Comparison of ENCODE assay signal across 8 cellular contexts in the genomic region with DNA sequence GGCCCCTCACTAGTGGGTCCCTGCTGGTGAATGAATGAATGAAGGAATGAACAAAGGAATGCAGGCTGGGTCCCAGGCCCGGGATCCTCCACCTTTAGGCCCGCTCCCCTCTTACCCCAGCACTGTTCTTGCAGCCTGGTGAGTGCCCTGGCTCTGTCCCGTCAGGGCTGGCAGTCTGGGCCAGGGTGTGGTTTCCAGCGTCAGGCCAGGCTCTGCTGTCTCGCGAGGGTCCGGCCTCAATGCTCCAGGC. TPM values are rescaled to one million over a fixed set of nuclear protein-coding genes. Genes with fewer than 3 reads are reported as not detected.
DNase-seq lines count a peak whose midpoint lies in the region; ATAC-seq and TF ChIP-seq lines count a peak whose summit lies in the region.

No MANE protein-coding gene starts in this region.

- DNase-seq in AG04450 (ENCODE audit: low read depth, low spot score) (no peak), caudate nucleus (lab: John Stamatoyannopoulos, UW) (no peak), NCI-H1105 (lab: John Stamatoyannopoulos, UW) (no peak)
- no peak for DNase-seq in stimulated activated CD4-positive, alpha-beta T cell treated with anti-CD3 and anti-CD28 coated beads, Interleukin-4, amount 100 ng/mL, for 24 hours

- CTCF ChIA-PET in AG04450 (lab: Charles Lee): interaction anchor here (0.5 to 1.4 kb wide), 2 partner anchors 44 to 137 kb away, joined by 4 read pairs; no protein-coding TSS in a partner anchor

- peaks cover 29% of the 10 kb centered on the region for H3K4me1 ChIP-seq in muscle layer of colon (ENCODE audit: insufficient read depth, low read length)

- H3K27ac ChIP-seq in AG04450 (ENCODE audit: low read depth, low read length) (no peak overlapping the region), caudate nucleus (ENCODE audit: low read depth, low read length) (peak overlapping the region; percentile 78), muscle layer of colon (ENCODE audit: low read depth, low read length) (peak overlapping the region; percentile 54)

- H3K9ac ChIP-seq in muscle layer of colon (ENCODE audit: low read length): peak overlapping the region; percentile 45

- H3K4me3 ChIP-seq in AG04450 (ENCODE audit: low read depth, low read length) (peak overlapping the region; percentile 25; the same call in 1 of the 2 replicates), muscle layer of colon (ENCODE audit: low read depth in 1 of 2, low read length in 2 of 2) (peak overlapping the region; percentile 37 to 67)

- no peaks in the 10 kb centered on the region for H3K27me3 ChIP-seq in AG04450 (ENCODE audit: control insufficient read depth, insufficient read depth, low read length)
- H3K27me3 ChIP-seq in muscle layer of colon (ENCODE audit: control insufficient read depth in 1 of 2, insufficient read depth in 2 of 2, low read length in 2 of 2): no peaks in the 10 kb centered on the region

- H3K9me3 ChIP-seq in AG04450 (ENCODE audit: control insufficient read depth, insufficient read depth, low read length) (peaks cover 2% of the 10 kb centered on the region; the same call in 1 of the 2 replicates), muscle layer of colon (ENCODE audit: low read length) (no peaks in the 10 kb centered on the region)

- POLR2A ChIA-PET in AG04450 (lab: Yijun Ruan, JAX): no interaction called here

- peaks cover under 1% of the 10 kb centered on the region for H3K36me3 ChIP-seq in muscle layer of colon (ENCODE audit: insufficient read depth, low read length)

- no peak for TF ChIP-seq CTCF in AG04450 (IDR thresholded peaks at IDR 0.05; ENCODE audit: low read depth, low read length)

- ATAC-seq in HG02678 (IDR thresholded peaks at IDR 0.05; ENCODE audit: unreplicated experiment): peak; percentile 7
- ATAC-seq in HG02981 (IDR thresholded peaks at IDR 0.05; ENCODE audit: unreplicated experiment): no peak
- no peak for ATAC-seq in HG02623 (IDR thresholded peaks at IDR 0.05; ENCODE audit: unreplicated experiment)

RNA-seq across cellular contexts. Expression of gene LYL1, which starts 0.3 kb away (rescaled TPM):
- polyA plus RNA-seq in AG04450 (2011; rRNA removed): 0.11 and 0.29 TPM in 2 replicates
- polyA minus RNA-seq in AG04450 (2011; rRNA and poly(A)+ RNA removed): 0.14 and 0.17 TPM in 2 replicates

RNA-seq across cellular contexts. Expression of gene TRMT1, which starts 14.2 kb away (rescaled TPM):
- polyA plus RNA-seq in AG04450 (2011; rRNA removed): 17.3 and 21.0 TPM in 2 replicates
- 15.6 and 24.6 TPM in 2 replicates for polyA minus RNA-seq in AG04450 (2011; rRNA and poly(A)+ RNA removed)

RNA-seq across cellular contexts. Expression of gene NACC1, which starts 15.7 kb away (rescaled TPM):
- polyA plus RNA-seq in AG04450 (2011; rRNA removed): 43.4 and 76.4 TPM in 2 replicates
- 38.2 and 51.8 TPM in 2 replicates for polyA minus RNA-seq in AG04450 (2011; rRNA and poly(A)+ RNA removed)

RNA-seq across cellular contexts. Expression of gene STX10, which starts 47.8 kb away (rescaled TPM):
- 47.9 and 57.6 TPM in 2 replicates for polyA plus RNA-seq in AG04450 (2011; rRNA removed)
- polyA minus RNA-seq in AG04450 (2011; rRNA and poly(A)+ RNA removed): 56.7 and 83.9 TPM in 2 replicates

RNA-seq across cellular contexts. Expression of gene IER2, which starts 47.9 kb away (rescaled TPM):
- polyA plus RNA-seq in AG04450 (2011; rRNA removed): 15.3 and 21.3 TPM in 2 replicates
- polyA minus RNA-seq in AG04450 (2011; rRNA and poly(A)+ RNA removed): 8.1 and 10.7 TPM in 2 replicates
